1 cellular context compared by ENCODE assay signal in genomic region chr18:69691008-69691760, GRCh38.
TF ChIP-seq lines count a peak whose summit lies in the region.

No MANE protein-coding gene starts in this region.

TF ChIP-seq in GM12878, 131 proteins besides CTCF, POLR2A, EP300 and RAD21 (continued from another document):
- TF ChIP-seq, protein P1, sequence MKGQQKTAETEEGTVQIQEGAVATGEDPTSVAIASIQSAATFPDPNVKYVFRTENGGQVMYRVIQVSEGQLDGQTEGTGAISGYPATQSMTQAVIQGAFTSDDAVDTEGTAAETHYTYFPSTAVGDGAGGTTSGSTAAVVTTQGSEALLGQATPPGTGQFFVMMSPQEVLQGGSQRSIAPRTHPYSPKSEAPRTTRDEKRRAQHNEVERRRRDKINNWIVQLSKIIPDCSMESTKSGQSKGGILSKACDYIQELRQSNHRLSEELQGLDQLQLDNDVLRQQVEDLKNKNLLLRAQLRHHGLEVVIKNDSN (IDR thresholded peaks at IDR 0.05; ENCODE audit: borderline replicate concordance, extremely low read length, insufficient read depth, low read depth, low read length), result no peak
- TF ChIP-seq POLR2AphosphoS5 (IDR thresholded peaks at IDR 0.05; ENCODE audit: low read length), result no peak
- no peak for TF ChIP-seq BCLAF1 (IDR thresholded peaks at IDR 0.05)
- no peak for TF ChIP-seq TBL1XR1 (IDR thresholded peaks at IDR 0.05; ENCODE audit: low read depth, low read length)
- no peak for TF ChIP-seq RELA (IDR thresholded peaks at IDR 0.05; ENCODE audit: borderline replicate concordance, partially characterized antibody)
- no peak for TF ChIP-seq PKNOX1 (IDR thresholded peaks at IDR 0.05)
- no peak for TF ChIP-seq ZNF592 (IDR thresholded peaks at IDR 0.05)
- TF ChIP-seq, protein P2, sequence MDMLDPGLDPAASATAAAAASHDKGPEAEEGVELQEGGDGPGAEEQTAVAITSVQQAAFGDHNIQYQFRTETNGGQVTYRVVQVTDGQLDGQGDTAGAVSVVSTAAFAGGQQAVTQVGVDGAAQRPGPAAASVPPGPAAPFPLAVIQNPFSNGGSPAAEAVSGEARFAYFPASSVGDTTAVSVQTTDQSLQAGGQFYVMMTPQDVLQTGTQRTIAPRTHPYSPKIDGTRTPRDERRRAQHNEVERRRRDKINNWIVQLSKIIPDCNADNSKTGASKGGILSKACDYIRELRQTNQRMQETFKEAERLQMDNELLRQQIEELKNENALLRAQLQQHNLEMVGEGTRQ (IDR thresholded peaks at IDR 0.05; ENCODE audit: borderline replicate concordance, low read depth, low read length), result no peak
- TF ChIP-seq SRF (IDR thresholded peaks at IDR 0.05; ENCODE audit: low read depth in 2 of 2, low read length in 2 of 2), result no peak
